In genomic region chr4:173237722-173238121, GRCh38 we compare ENCODE assay signal across 15 cellular contexts.
DNase-seq lines count a peak whose midpoint lies in the region; ATAC-seq and TF ChIP-seq lines count a peak whose summit lies in the region.
"Had no signal": no experiment of that assay in that cellular context is flagged by ENCODE, and none has a peak within 500 bp of the region (broad histone marks: within the 10 kb centered on the region; RNA-seq: fewer than 3 reads in every experiment).

No MANE protein-coding gene starts in this region.

- H3K9ac ChIP-seq in Loucy (ENCODE audit: low read depth, low read length, poor library complexity, severe bottlenecking) = no peak overlapping the region

- DNase-seq in NCI-H82 (lab: John Stamatoyannopoulos, UW) (peak; percentile 47), NCI-H82 treated with DMSO at 0.1 percent for 48 hours (lab: John Stamatoyannopoulos, UW; ENCODE audit: unreplicated experiment) (no peak), retina (peak; percentile 36), middle frontal gyrus (ENCODE audit: extremely low spot score, low spot score) (no peak), endothelial cell (ENCODE audit: low spot score) (no peak)
- DNase-seq: CD8-positive, alpha-beta T cell; NCI-H1092; NCI-H2107; NK-92 treated with Interleukin-12 subunit alpha and Interleukin-12 subunit beta, amount 100 ng/mL, for 24 hours; SHP77; T-helper 2 cell had no signal

- H3K36me3 ChIP-seq in Loucy (ENCODE audit: insufficient read depth, low read length) = peaks cover 18% of the 10 kb centered on the region; the same call in 1 of the 2 replicates

- H3K9me3 ChIP-seq in Loucy (ENCODE audit: insufficient read depth, low read depth, low read length) = no peaks in the 10 kb centered on the region

- H3K27me3 Mint-ChIP-seq in brain = no peaks in the 10 kb centered on the region
- H3K27me3 Mint-ChIP-seq in endothelial cell (ENCODE audit: unreplicated experiment) = peaks cover 1% of the 10 kb centered on the region

- H3K9me3 Mint-ChIP-seq in brain (no peaks in the 10 kb centered on the region), endothelial cell (ENCODE audit: unreplicated experiment) (no peaks in the 10 kb centered on the region)
- H3K9me3 Mint-ChIP-seq: CD8-positive, alpha-beta T cell had no signal

- H3K79me2 ChIP-seq in Loucy (ENCODE audit: insufficient read depth, low read length) = peaks cover 100% of the 10 kb centered on the region

- H3K4me3 Mint-ChIP-seq in brain (peak overlapping the region in 1 of 5 experiments; percentile 34), endothelial cell (ENCODE audit: unreplicated experiment) (no peak overlapping the region)
- H3K4me3 Mint-ChIP-seq: CD8-positive, alpha-beta T cell had no signal

- H3K9me2 ChIP-seq in Loucy (replicated peaks; ENCODE audit: low read depth, low read length) = no peaks in the 10 kb centered on the region

- H3K36me3 Mint-ChIP-seq in brain (peaks cover 4% of the 10 kb centered on the region), endothelial cell (ENCODE audit: low read depth, unreplicated experiment) (peaks cover 3% of the 10 kb centered on the region)

- H3K27me3 ChIP-seq in Loucy (ENCODE audit: insufficient read depth, low read length, poor library complexity, severe bottlenecking) = no peaks in the 10 kb centered on the region

- no peak overlapping the region for H2AFZ ChIP-seq in Loucy (ENCODE audit: low read length)

- H3K4me2 ChIP-seq in Loucy (ENCODE audit: low read depth, low read length, poor library complexity, severe bottlenecking) = peak overlapping the region; percentile 34

- H3K4me3 ChIP-seq in Loucy (ENCODE audit: low read length, poor library complexity, severe bottlenecking) = no peak overlapping the region

- peaks cover 40% of the 10 kb centered on the region for H3K4me1 ChIP-seq in Loucy (ENCODE audit: insufficient read depth, low read length, poor library complexity, severe bottlenecking)

- ATAC-seq in activated CD4-positive, CD25-positive, alpha-beta regulatory T cell treated with anti-CD3 and anti-CD28 coated beads, Interleukin-2, amount 50 U/mL, for 24 hours = no peak
- ATAC-seq: CD8-positive, alpha-beta T cell; HCT116 had no signal

- TF ChIP-seq CTCF in Loucy (conservative IDR thresholded peaks at IDR 0.05; ENCODE audit: low read length) (no peak), brain (conservative IDR thresholded peaks at IDR 0.05) (no peak), endothelial cell (IDR thresholded peaks at IDR 0.05; ENCODE audit: unreplicated experiment) (no peak)

- peak overlapping the region in 3 of 5 experiments; percentile 34 to 57 (median 54) for H3K27ac Mint-ChIP-seq in brain
- no peak overlapping the region for H3K27ac Mint-ChIP-seq in endothelial cell (ENCODE audit: unreplicated experiment)
- H3K27ac Mint-ChIP-seq: CD8-positive, alpha-beta T cell had no signal

- H3K4me1 Mint-ChIP-seq in brain = peaks cover 51% of the 10 kb centered on the region
- peaks cover 14% of the 10 kb centered on the region for H3K4me1 Mint-ChIP-seq in endothelial cell (ENCODE audit: unreplicated experiment)

- H3F3A ChIP-seq in Loucy (ENCODE audit: low read depth) = no peaks in the 10 kb centered on the region

- H4K20me1 ChIP-seq in Loucy (ENCODE audit: insufficient read depth, low read length, poor library complexity, severe bottlenecking) = peaks cover 56% of the 10 kb centered on the region

Comparison
In these comparisons a context has a peak if more than half of its experiments do, and no peak if none do; other contexts are left out.
1. DNase-seq: peak in NCI-H82 (single experiment) and retina (single experiment); none in NCI-H82 treated with DMSO at 0.1 percent for 48 hours (single experiment), middle frontal gyrus (single experiment) and endothelial cell (single experiment).